Comparison of ENCODE assay signal across 9 cellular contexts in genomic region chr5:172123269-172123692, GRCh38.
DNase-seq lines count a peak whose midpoint lies in the region; ATAC-seq lines count a peak whose summit lies in the region.
"Had no signal": no experiment of that assay in that cellular context is flagged by ENCODE, and none has a peak within 500 bp of the region (broad histone marks: within the 10 kb centered on the region; RNA-seq: fewer than 3 reads in every experiment).

No MANE protein-coding gene starts in this region.

- peaks cover 12% of the 10 kb centered on the region for H3K4me1 Mint-ChIP-seq in memory B cell

- H3K9me3 Mint-ChIP-seq in memory B cell, result no peaks in the 10 kb centered on the region
- H3K9me3 Mint-ChIP-seq: stimulated activated naive CD8-positive, alpha-beta T cell treated with anti-CD3 and anti-CD28 coated beads, Interleukin-15, Interleukin-2, amounts not matched to agents 100 ng/mL and 50 ng/mL, for 24 hours had no signal

- H3K27ac Mint-ChIP-seq in memory B cell, result peak overlapping the region; percentile 4

- DNase-seq in COLO829 (ENCODE audit: low spot score) (peak; percentile 66), NCI-H2196 treated with DMSO at 0.1 percent for 48 hours (lab: John Stamatoyannopoulos, UW; ENCODE audit: unreplicated experiment) (peak; percentile 35), dermis microvascular lymphatic vessel endothelial cell (ENCODE audit: low read depth in 2 of 2) (peak; percentile 57 to 60), memory B cell (ENCODE audit: low spot score in 2 of 2) (no peak)

- ATAC-seq in memory B cell (ENCODE audit: low read depth) (no peak), GM18502 (IDR thresholded peaks at IDR 0.05; ENCODE audit: poor library complexity, unreplicated experiment) (no peak), GM18498 (IDR thresholded peaks at IDR 0.05; ENCODE audit: unreplicated experiment) (no peak), GM18909 (IDR thresholded peaks at IDR 0.05; ENCODE audit: poor library complexity, unreplicated experiment) (no peak), GM19395 (IDR thresholded peaks at IDR 0.05; ENCODE audit: unreplicated experiment) (no peak)

- H3K36me3 Mint-ChIP-seq in memory B cell, result peaks cover 19% of the 10 kb centered on the region

- no peaks in the 10 kb centered on the region for H3K27me3 Mint-ChIP-seq in memory B cell
- H3K27me3 Mint-ChIP-seq: stimulated activated naive CD8-positive, alpha-beta T cell treated with anti-CD3 and anti-CD28 coated beads, Interleukin-15, Interleukin-2, amounts not matched to agents 100 ng/mL and 50 ng/mL, for 24 hours had no signal

- no peak overlapping the region for H3K4me3 Mint-ChIP-seq in memory B cell
- H3K4me3 Mint-ChIP-seq: stimulated activated naive CD8-positive, alpha-beta T cell treated with anti-CD3 and anti-CD28 coated beads, Interleukin-15, Interleukin-2, amounts not matched to agents 100 ng/mL and 50 ng/mL, for 24 hours had no signal

Comparison
In these comparisons a context has a peak if more than half of its experiments do, and no peak if none do; other contexts are left out.
1. DNase-seq: peak in COLO829 (single experiment), NCI-H2196 treated with DMSO at 0.1 percent for 48 hours (single experiment) and dermis microvascular lymphatic vessel endothelial cell (2 of 2); none in memory B cell (0 of 2).